In the genomic region with DNA sequence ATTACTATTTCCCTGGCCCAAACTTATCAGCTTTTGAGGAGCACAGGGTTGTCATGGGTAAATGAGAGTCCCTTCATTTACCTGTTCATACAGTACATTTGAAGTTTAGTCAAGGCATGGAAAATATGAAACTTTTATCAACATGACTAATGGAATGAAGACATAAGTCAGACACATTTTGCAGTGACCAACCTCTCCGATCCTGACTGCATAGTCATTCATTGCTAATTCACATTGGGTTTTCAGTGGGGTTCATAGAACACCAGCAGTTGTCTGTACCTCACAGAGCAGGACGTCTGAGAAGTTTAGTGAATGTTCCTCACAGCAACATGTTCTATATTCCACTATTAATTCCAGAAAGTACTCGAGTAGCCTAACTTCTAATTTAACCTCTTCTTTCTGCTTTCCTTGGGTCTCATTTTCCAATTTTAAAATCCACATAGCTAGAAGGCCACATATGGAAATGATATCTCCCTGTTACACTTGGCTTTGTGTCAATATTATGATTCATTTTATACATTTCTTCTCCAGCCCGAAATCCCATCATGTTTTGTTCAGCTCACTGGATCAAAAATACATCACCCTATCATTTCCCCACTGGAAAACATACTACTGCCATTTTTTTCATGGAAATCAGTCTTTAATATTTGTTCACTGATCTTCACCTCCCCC, we compare ENCODE assay signal across 1 cellular context.
TF ChIP-seq lines count a peak whose summit lies in the region.

No MANE protein-coding gene starts in this region.

TF ChIP-seq in IMR-90, 13 proteins besides CTCF, POLR2A, EP300 and RAD21:
- TF ChIP-seq ELK1 (IDR thresholded peaks at IDR 0.05; ENCODE audit: borderline replicate concordance, low read depth, low read length) (no peak), NFE2L2 (IDR thresholded peaks at IDR 0.05; ENCODE audit: low read depth, low read length) (no peak), BHLHE40 (IDR thresholded peaks at IDR 0.05; ENCODE audit: low read depth, low read length) (no peak), MXI1 (IDR thresholded peaks at IDR 0.05; ENCODE audit: borderline replicate concordance, low read depth, low read length) (no peak), USF2 (IDR thresholded peaks at IDR 0.05; ENCODE audit: low read depth, low read length) (no peak)
